6 cellular contexts compared by ENCODE assay signal in genomic region chr7:154072408-154073181, GRCh38. TPM values are rescaled to one million over a fixed set of nuclear protein-coding genes. Genes with fewer than 3 reads are reported as not detected.
"Had no signal": no experiment of that assay in that cellular context is flagged by ENCODE, and none has a peak within 500 bp of the region (broad histone marks: within the 10 kb centered on the region; RNA-seq: fewer than 3 reads in every experiment).

No MANE protein-coding gene starts in this region.

RNA-seq across cellular contexts. Expression of gene DPP6, which starts 20.4 kb away (rescaled TPM):
- total RNA-seq: dermis blood vessel endothelial cell, left ventricle myocardium superior, natural killer cell, osteoblast had no signal
- polyA plus RNA-seq: immature natural killer cell, keratinocyte had no signal
